ENCODE assay signal across 13 cellular contexts in genomic region chr20:16615199-16615598, GRCh38. TPM values are rescaled to one million over a fixed set of nuclear protein-coding genes. Genes with fewer than 3 reads are reported as not detected.
A peak's percentile ranks its signal among the peaks of the same experiment; 100 is the strongest.
DNase-seq lines count a peak whose midpoint lies in the region; ATAC-seq, FAIRE-seq and TF ChIP-seq lines count a peak whose summit lies in the region.
"Had no signal": no experiment of that assay in that cellular context is flagged by ENCODE, and none has a peak within 500 bp of the region (broad histone marks: within the 10 kb centered on the region; RNA-seq: fewer than 3 reads in every experiment).

No MANE protein-coding gene starts in this region.

- H3K9me3 ChIP-seq in SJCRH30 (replicated peaks): no peaks in the 10 kb centered on the region
- peaks cover 0 to 7% (median 0%) of the 10 kb centered on the region in 12 donors for H3K9me3 ChIP-seq in heart left ventricle
- no peaks in the 10 kb centered on the region for H3K9me3 ChIP-seq in MG63

- H3F3A ChIP-seq in GM23338 (replicated peaks; ENCODE audit: low read depth): no peaks in the 10 kb centered on the region

- H3K9me2 ChIP-seq in GM23338 (ENCODE audit: insufficient read depth): no peaks in the 10 kb centered on the region

- H3K4me3 ChIP-seq in GM23338 (no peak overlapping the region), SJCRH30 (peak overlapping the region; percentile 9), heart left ventricle (no peak overlapping the region), retinal pigment epithelial cell (ENCODE audit: low read length) (no peak overlapping the region), MG63 (no peak overlapping the region)

- H3K9me3 Mint-ChIP-seq in GM23338: peaks cover 17% of the 10 kb centered on the region

- no peak overlapping the region for H3K4me2 ChIP-seq in GM23338

- WGBS in heart left ventricle, 4 donors: 45 to 59% (median 52%) methylated on average over 7 of the region's 7 CpGs

- H3K27ac ChIP-seq in GM23338 (ENCODE audit: low read depth) (no peak overlapping the region), SJCRH30 (peak overlapping the region; percentile 25), heart left ventricle (no peak overlapping the region)
- H3K27ac ChIP-seq: VCaP had no signal

- no peak for TF ChIP-seq CTCF in GM23338 (conservative IDR thresholded peaks at IDR 0.05; ENCODE audit: low read depth in 2 of 2)
- TF ChIP-seq CTCF in heart left ventricle (IDR thresholded peaks at IDR 0.05): no peak
- no peak for TF ChIP-seq CTCF in retinal pigment epithelial cell (conservative IDR thresholded peaks at IDR 0.05; ENCODE audit: low read depth, low read length)

- no peaks in the 10 kb centered on the region for H3K79me2 ChIP-seq in GM23338 (replicated peaks; ENCODE audit: insufficient read depth)

- intact Hi-C loops in heart left ventricle (cut with DNase I): no loop called here

- H3K36me3 ChIP-seq in GM23338 (ENCODE audit: insufficient read depth) (no peaks in the 10 kb centered on the region), SJCRH30 (no peaks in the 10 kb centered on the region), heart left ventricle (no peaks in the 10 kb centered on the region), MG63 (no peaks in the 10 kb centered on the region)

- ATAC-seq in GM23338 (no peak), heart left ventricle (peak in 3 of 4 donors; percentile 67 to 80 (median 68))
- ATAC-seq: activated T-helper 17 cell treated with anti-CD3 and anti-CD28 coated beads, Interleukin-2, amount 50 U/mL, for 72 hours had no signal

- peaks cover 7% of the 10 kb centered on the region; the same call in 2 of the 3 replicates for H3K4me1 Mint-ChIP-seq in GM23338
- H3K4me1 Mint-ChIP-seq: activated T-helper 17 cell treated with anti-CD3 and anti-CD28 coated beads, Interleukin-2, amount 50 U/mL, for 72 hours had no signal

- peak; percentile 5 for DNase-seq in GM23338 (ENCODE audit: low spot score)
- DNase-seq in SJCRH30: peak; percentile 52 to 75
- peak in 3 of 5 donors; percentile 15 to 29 (median 21) for DNase-seq in heart left ventricle
- peak; percentile 15 for DNase-seq in retinal pigment epithelial cell (ENCODE audit: low read depth)
- DNase-seq in mesenteric fat pad (ENCODE audit: low spot score): no peak
- DNase-seq in MG63: no peak
- no peak for DNase-seq in NCI-H1417 (lab: John Stamatoyannopoulos, UW)
- no peak for DNase-seq in GM12891 (ENCODE audit: insufficient read length, low spot score)
- DNase-seq: GF-D8, KBM-7 had no signal

- H4K20me1 ChIP-seq in GM23338 (replicated peaks; ENCODE audit: insufficient read depth): no peaks in the 10 kb centered on the region

- no peak overlapping the region for H3K4me3 Mint-ChIP-seq in GM23338
- H3K4me3 Mint-ChIP-seq: activated T-helper 17 cell treated with anti-CD3 and anti-CD28 coated beads, Interleukin-2, amount 50 U/mL, for 72 hours; stimulated activated naive CD8-positive, alpha-beta T cell treated with anti-CD3 and anti-CD28 coated beads, Interleukin-15, Interleukin-2, amounts not matched to agents 100 ng/mL and 50 ng/mL, for 24 hours had no signal

- H3K27me3 ChIP-seq in GM23338 (ENCODE audit: insufficient read depth) (no peaks in the 10 kb centered on the region), SJCRH30 (no peaks in the 10 kb centered on the region), heart left ventricle (no peaks in the 10 kb centered on the region), MG63 (no peaks in the 10 kb centered on the region)

- H3K4me1 ChIP-seq in GM23338 (ENCODE audit: insufficient read depth) (no peaks in the 10 kb centered on the region), SJCRH30 (peaks cover 18% of the 10 kb centered on the region), heart left ventricle (peaks cover 0 to 17% (median 0%) of the 10 kb centered on the region in 12 donors)

- no peak overlapping the region for H3K27ac Mint-ChIP-seq in GM23338
- H3K27ac Mint-ChIP-seq: activated T-helper 17 cell treated with anti-CD3 and anti-CD28 coated beads, Interleukin-2, amount 50 U/mL, for 72 hours; stimulated activated naive CD8-positive, alpha-beta T cell treated with anti-CD3 and anti-CD28 coated beads, Interleukin-15, Interleukin-2, amounts not matched to agents 100 ng/mL and 50 ng/mL, for 24 hours had no signal

- H3K27me3 Mint-ChIP-seq in GM23338 (ENCODE audit: insufficient read depth, low read depth, poor library complexity): peaks cover 3% of the 10 kb centered on the region

- TF ChIP-seq POLR2A in heart left ventricle (IDR thresholded peaks at IDR 0.05) (no peak), GM12891 (IDR thresholded peaks at IDR 0.05; ENCODE audit: low read depth, low read length) (no peak)

- no peak for FAIRE-seq in GM12891 (lab: Jason Lieb, UNC)

- H2AFZ ChIP-seq in GM23338: no peak overlapping the region

- H3K36me3 Mint-ChIP-seq in GM23338 (ENCODE audit: low read depth): peaks cover 12% of the 10 kb centered on the region

TF ChIP-seq in GM23338, 12 proteins besides CTCF, POLR2A, EP300 and RAD21 (continues in another document):
- TF ChIP-seq ZNF114 (CRISPR knock-in tag; IDR thresholded peaks at IDR 0.05) (no peak), ZNF331 (CRISPR knock-in tag; IDR thresholded peaks at IDR 0.05; ENCODE audit: low read depth) (no peak), EZH2 (IDR thresholded peaks at IDR 0.05; ENCODE audit: low read depth, unreplicated experiment) (no peak), EZH2phosphoT487 (IDR thresholded peaks at IDR 0.05; ENCODE audit: unreplicated experiment) (no peak), CREB1 (CRISPR knock-in tag; IDR thresholded peaks at IDR 0.05; ENCODE audit: low read depth) (no peak)

TF ChIP-seq in GM12891, 5 proteins besides CTCF, POLR2A, EP300 and RAD21:
- TF ChIP-seq POLR2AphosphoS5 (IDR thresholded peaks at IDR 0.05; ENCODE audit: low read depth, low read length): no peak
- no peak for TF ChIP-seq TAF1 (IDR thresholded peaks at IDR 0.05; ENCODE audit: low read depth, low read length)

RNA-seq across cellular contexts. Expression of gene KIF16B, which starts 42.0 kb away (rescaled TPM):
- total RNA-seq in GM23338 (2014; rRNA removed; shearing (Covaris generic)): 11.1 and 12.8 TPM in 2 replicates
- polyA plus RNA-seq in GM23338 (2016; fragmentation: Nextera tagmentation; extraction: Ambion mirVana) (5.5 and 6.5 TPM in 2 replicates), heart left ventricle (10 to 100 TPM in 1 of 2 donors, 1 to 10 TPM in 1; 8.8 to 18.0 TPM)
- 2.0 and 2.6 TPM in 2 replicates for total RNA-seq in SJCRH30 (2014; rRNA removed; shearing (Covaris generic))
- total RNA-seq in heart left ventricle (10 to 100 TPM; 12.6 to 31.8 (median 17.8) TPM), mesenteric fat pad (19.7 TPM)
- total RNA-seq in MG63 (2014; rRNA removed; shearing (Covaris generic); ENCODE audit: low replicate concordance): 2.9 and 3.4 TPM in 2 replicates
- polyA plus RNA-seq in GM12891 (2012; ENCODE audit: low read depth, missing spikeins): 1.7 TPM

Comparison
In these comparisons a context has a peak if more than half of its experiments do, and no peak if none do; other contexts are left out.
1. DNase-seq: peak in GM23338 (single experiment), SJCRH30 (2 of 2), heart left ventricle (3 of 5) and retinal pigment epithelial cell (single experiment); none in mesenteric fat pad (single experiment), MG63 (single experiment), NCI-H1417 (0 of 3) and GM12891 (single experiment).